In genomic region chr1:162023181-162023546, GRCh38 we compare ENCODE assay signal across 2 cellular contexts.
TF ChIP-seq lines count a peak whose summit lies in the region.

No MANE protein-coding gene starts in this region.

TF ChIP-seq in A549, 52 proteins besides CTCF, POLR2A, EP300 and RAD21:
- TF ChIP-seq TP53 (CRISPR knock-in tag; IDR thresholded peaks at IDR 0.05) = no peak
- no peak for TF ChIP-seq CEBPB (IDR thresholded peaks at IDR 0.05)
- TF ChIP-seq MAZ (IDR thresholded peaks at IDR 0.05; ENCODE audit: borderline replicate concordance, low read depth, low read length) = no peak
- TF ChIP-seq REST (IDR thresholded peaks at IDR 0.05) = no peak

TF ChIP-seq in IMR-90, 13 proteins besides CTCF, POLR2A, EP300 and RAD21:
- TF ChIP-seq RCOR1 (IDR thresholded peaks at IDR 0.05; ENCODE audit: insufficient replicate concordance, low read length) = no peak
- no peak for TF ChIP-seq CEBPB (IDR thresholded peaks at IDR 0.05; ENCODE audit: low read depth, low read length)
- no peak for TF ChIP-seq MAZ (IDR thresholded peaks at IDR 0.05; ENCODE audit: borderline replicate concordance, low read depth, low read length)
- no peak for TF ChIP-seq FOS (IDR thresholded peaks at IDR 0.05; ENCODE audit: low read depth, low read length)
- TF ChIP-seq MAFK (IDR thresholded peaks at IDR 0.05; ENCODE audit: low read depth, low read length) = no peak
- TF ChIP-seq USF2 (IDR thresholded peaks at IDR 0.05; ENCODE audit: low read depth, low read length) = no peak
- TF ChIP-seq MXI1 (IDR thresholded peaks at IDR 0.05; ENCODE audit: borderline replicate concordance, low read depth, low read length) = no peak
- no peak for TF ChIP-seq ELK1 (IDR thresholded peaks at IDR 0.05; ENCODE audit: borderline replicate concordance, low read depth, low read length)
- TF ChIP-seq BHLHE40 (IDR thresholded peaks at IDR 0.05; ENCODE audit: low read depth, low read length) = no peak
- TF ChIP-seq NFE2L2 (IDR thresholded peaks at IDR 0.05; ENCODE audit: low read depth, low read length) = no peak
- no peak for TF ChIP-seq SMC3 (IDR thresholded peaks at IDR 0.05; ENCODE audit: low read depth, low read length)
- no peak for TF ChIP-seq CHD1 (IDR thresholded peaks at IDR 0.05; ENCODE audit: low read depth, low read length)
- TF ChIP-seq RFX5 (IDR thresholded peaks at IDR 0.05; ENCODE audit: low read depth, low read length) = no peak
